In the genomic region with DNA sequence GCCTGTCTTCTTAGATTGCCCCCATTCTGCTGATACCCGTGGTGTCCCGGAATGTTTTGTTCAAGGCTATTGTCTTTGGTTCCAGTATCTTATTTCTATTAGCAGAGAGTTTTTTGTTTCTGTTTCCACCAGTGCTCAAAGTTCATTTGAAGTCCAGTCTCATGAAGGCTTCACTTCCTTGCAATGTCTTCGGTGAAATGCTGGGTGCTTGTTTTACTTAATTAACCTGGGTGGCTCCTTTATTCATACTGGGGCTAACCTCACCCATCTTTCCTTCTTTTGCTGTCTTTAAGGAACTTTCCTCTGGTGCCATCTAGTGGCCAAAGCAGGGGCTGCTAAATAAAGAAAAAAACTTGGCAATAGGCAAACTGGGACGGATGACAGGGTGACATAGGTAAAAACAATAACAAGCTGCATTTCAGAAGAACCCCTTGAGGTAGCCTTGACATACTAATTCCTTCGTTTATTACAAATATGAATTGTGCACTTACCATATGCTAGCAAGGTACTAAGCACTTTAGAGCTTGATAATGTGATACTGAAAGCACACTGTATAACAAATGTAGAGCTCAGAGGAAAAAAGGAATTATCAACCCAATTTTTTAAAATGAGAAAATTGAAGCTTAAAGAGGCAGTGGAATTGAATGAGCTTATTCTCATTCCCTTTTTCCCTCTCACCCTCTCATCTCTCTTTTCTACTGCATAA, we compare ENCODE assay signal across 8 cellular contexts. TPM values are rescaled to one million over a fixed set of nuclear protein-coding genes. Genes with fewer than 3 reads are reported as not detected.
A peak's percentile ranks its signal among the peaks of the same experiment; 100 is the strongest.
DNase-seq lines count a peak whose midpoint lies in the region; ATAC-seq and TF ChIP-seq lines count a peak whose summit lies in the region.

No MANE protein-coding gene starts in this region.

- peak; percentile 73 for DNase-seq in NCI-H460 (ENCODE audit: extremely low read depth, low read depth)
- DNase-seq in activated CD4-positive, alpha-beta T cell treated with anti-CD3 and anti-CD28 coated beads for 36 hours: peak; percentile 77
- DNase-seq in chondrocyte (ENCODE audit: low spot score): no peak
- peak in 2 of 3 donors; percentile 32 to 78 for DNase-seq in right lobe of liver
- peak; percentile 31 to 66 (median 40) for DNase-seq in stimulated activated CD4-positive, alpha-beta T cell treated with anti-CD3 and anti-CD28 coated beads, TNF-alpha, amount 100 ng/mL, for 4 hours (ENCODE audit: low read depth in 3 of 3)

- H2AFZ ChIP-seq in ACC112 (ENCODE audit: low read length, unreplicated experiment): peak overlapping the region; percentile 8

- 8% methylated on average over 5 of the region's 5 CpGs for WGBS in right lobe of liver (ENCODE audit: insufficient coverage, low coverage, low lambda C conversion rate, missing lambda C conversion rate)

- POLR2A ChIA-PET in activated CD4-positive, alpha-beta T cell treated with anti-CD3 and anti-CD28 coated beads for 36 hours (lab: Charles Lee): no interaction called here

- H3K4me1 ChIP-seq in ACC112 (ENCODE audit: control insufficient read depth, insufficient read depth, low read length, unreplicated experiment) (no peaks in the 10 kb centered on the region), right lobe of liver (no peaks in the 10 kb centered on the region)

- H3K9me3 ChIP-seq in right lobe of liver: no peaks in the 10 kb centered on the region

- no peaks in the 10 kb centered on the region for H3K9me3 Mint-ChIP-seq in activated CD4-positive, alpha-beta T cell treated with anti-CD3 and anti-CD28 coated beads for 36 hours (ENCODE audit: low read depth)
- no peaks in the 10 kb centered on the region for H3K9me3 Mint-ChIP-seq in chondrocyte (ENCODE audit: low read depth)

- H3K4me3 ChIP-seq in ACC112 (ENCODE audit: low read depth, low read length) (0 out of 2 replicates have a peak overlapping the region, but pooled peaks have one; percentile 29), right lobe of liver (no peak overlapping the region)

- H3K27ac ChIP-seq in ACC112 (ENCODE audit: low read depth, low read length) (no peak overlapping the region), right lobe of liver (no peak overlapping the region)

- H3K27me3 Mint-ChIP-seq in activated CD4-positive, alpha-beta T cell treated with anti-CD3 and anti-CD28 coated beads for 36 hours: peaks cover 2% of the 10 kb centered on the region
- peaks cover 11% of the 10 kb centered on the region for H3K27me3 Mint-ChIP-seq in chondrocyte (ENCODE audit: low read depth)

- H3K4me3 Mint-ChIP-seq in activated CD4-positive, alpha-beta T cell treated with anti-CD3 and anti-CD28 coated beads for 36 hours: no peak overlapping the region
- no peak overlapping the region for H3K4me3 Mint-ChIP-seq in chondrocyte (ENCODE audit: unreplicated experiment)

- CTCF ChIA-PET in activated CD4-positive, alpha-beta T cell treated with anti-CD3 and anti-CD28 coated beads for 36 hours (lab: Charles Lee): interaction anchor here (0.7 to 1.7 kb wide), 19 partner anchors 9 to 535 kb away, joined by 3 to 9 read pairs (median 5); no protein-coding TSS in a partner anchor

- no peaks in the 10 kb centered on the region for H3K36me3 Mint-ChIP-seq in activated CD4-positive, alpha-beta T cell treated with anti-CD3 and anti-CD28 coated beads for 36 hours (ENCODE audit: low read depth)
- H3K36me3 Mint-ChIP-seq in chondrocyte (ENCODE audit: low read depth): no peaks in the 10 kb centered on the region

- intact Hi-C loops in activated CD4-positive, alpha-beta T cell treated with anti-CD3 and anti-CD28 coated beads for 36 hours (cut with DNase I, micrococcal nuclease): loop anchor here (1.0 to 5.0 kb wide), 5 partner anchors 92 to 522 kb away; a partner anchor contains a TSS
- intact Hi-C loops in right lobe of liver (cut with DNase I): no loop called here

- TF ChIP-seq CTCF in chondrocyte (IDR thresholded peaks at IDR 0.05) (peak; percentile 94), right lobe of liver (IDR thresholded peaks at IDR 0.05) (peak; percentile 89 to 98 (median 92))

- peaks cover 22% of the 10 kb centered on the region for H3K27me3 ChIP-seq in ACC112 (ENCODE audit: insufficient read depth, low read length)
- H3K27me3 ChIP-seq in right lobe of liver: no peaks in the 10 kb centered on the region

- no peak for TF ChIP-seq POLR2A in right lobe of liver (IDR thresholded peaks at IDR 0.05)

- H3K4me1 Mint-ChIP-seq in activated CD4-positive, alpha-beta T cell treated with anti-CD3 and anti-CD28 coated beads for 36 hours: no peaks in the 10 kb centered on the region
- no peaks in the 10 kb centered on the region for H3K4me1 Mint-ChIP-seq in chondrocyte (ENCODE audit: low read depth)

- H3K36me3 ChIP-seq in ACC112 (ENCODE audit: insufficient read depth, low read length) (no peaks in the 10 kb centered on the region), right lobe of liver (no peaks in the 10 kb centered on the region)

- H3K27ac Mint-ChIP-seq in activated CD4-positive, alpha-beta T cell treated with anti-CD3 and anti-CD28 coated beads for 36 hours: no peak overlapping the region
- no peak overlapping the region for H3K27ac Mint-ChIP-seq in chondrocyte (ENCODE audit: unreplicated experiment)

- no peaks in the 10 kb centered on the region for H3K79me2 ChIP-seq in ACC112 (ENCODE audit: control insufficient read depth, insufficient read depth, low read length, unreplicated experiment)

- peak; percentile 44 for ATAC-seq in GM18520 (IDR thresholded peaks at IDR 0.05; ENCODE audit: unreplicated experiment)
- ATAC-seq in HG03342 (IDR thresholded peaks at IDR 0.05; ENCODE audit: unreplicated experiment): peak; percentile 73
- ATAC-seq in activated CD4-positive, alpha-beta T cell treated with anti-CD3 and anti-CD28 coated beads for 36 hours: peak; percentile 66
- peak; percentile 83 to 95 (median 91) for ATAC-seq in right lobe of liver

RNA-seq across cellular contexts. Expression of a gene that starts 2.8 kb away (rescaled TPM):
- total RNA-seq in NCI-H460 (2014; rRNA removed; shearing (Covaris generic)): not detected in 2 replicates
- polyA plus RNA-seq in NCI-H460 (2014; cell fraction: nucleus; rRNA removed): not detected in 2 replicates
- total RNA-seq in activated CD4-positive, alpha-beta T cell treated with anti-CD3 and anti-CD28 coated beads for 36 hours: not detected
- total RNA-seq in chondrocyte (not detected in 3 replicates), right lobe of liver (not detected)

Comparison
In these comparisons a context has a peak if more than half of its experiments do, and no peak if none do; other contexts are left out.
1. intact Hi-C loops: an anchor here in activated CD4-positive, alpha-beta T cell treated with anti-CD3 and anti-CD28 coated beads for 36 hours (1.0 to 5.0 kb wide); none called in right lobe of liver.